In the genomic region with DNA sequence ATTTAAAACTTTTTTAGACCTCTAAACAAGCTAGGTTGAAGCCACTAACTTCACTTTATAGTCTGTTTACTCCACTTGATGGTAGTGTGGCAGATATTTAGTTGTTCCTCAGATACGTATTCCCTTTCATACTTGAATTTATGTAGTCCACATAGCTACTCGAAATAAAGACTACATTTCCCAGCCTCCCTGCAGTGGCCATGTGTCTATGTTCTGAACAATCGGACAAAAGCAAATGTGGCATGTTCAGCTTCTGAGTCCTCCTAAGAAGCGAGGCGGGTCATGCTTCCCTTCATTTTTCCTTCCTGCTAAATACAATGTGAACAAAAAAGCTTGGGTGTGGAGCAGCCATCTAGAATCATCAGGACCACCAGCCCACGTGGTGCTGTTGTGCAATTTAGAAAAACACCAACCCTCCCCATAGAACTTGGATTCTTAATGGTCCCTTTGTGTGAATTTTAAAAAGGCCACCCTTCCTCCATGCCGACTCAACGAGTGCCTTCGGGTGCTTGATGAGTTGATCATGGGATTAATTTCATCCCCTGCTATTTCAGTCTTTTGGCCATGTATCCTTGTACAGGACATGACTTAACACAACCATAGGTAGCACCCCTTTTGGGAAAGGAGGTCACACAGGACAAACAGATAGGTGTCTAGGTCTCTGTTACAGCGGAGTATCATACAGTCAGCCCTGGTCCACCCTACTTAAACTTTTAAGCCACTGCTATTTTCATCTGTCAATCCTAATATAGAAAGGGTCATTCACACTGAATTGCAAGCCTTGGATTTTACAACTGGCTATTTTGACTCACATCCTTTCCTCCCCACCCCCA, we compare ENCODE assay signal across 1 cellular context.
TF ChIP-seq lines count a peak whose summit lies in the region.

No MANE protein-coding gene starts in this region.

TF ChIP-seq in HepG2, 621 proteins besides CTCF, POLR2A, EP300 and RAD21 (continued from another document):
- TF ChIP-seq ZNF318 (CRISPR knock-in tag; IDR thresholded peaks at IDR 0.05): no peak
- no peak for TF ChIP-seq ZBTB10 (CRISPR knock-in tag; IDR thresholded peaks at IDR 0.05; ENCODE audit: borderline replicate concordance)
- TF ChIP-seq ZNF354B (CRISPR knock-in tag; IDR thresholded peaks at IDR 0.05): no peak
- TF ChIP-seq POLR2G (IDR thresholded peaks at IDR 0.05; ENCODE audit: low read depth, low read length): 0 out of 2 replicates have a peak, but pooled peaks have one; percentile 52
- no peak for TF ChIP-seq ZNF207 (IDR thresholded peaks at IDR 0.05; ENCODE audit: borderline replicate concordance)
- no peak for TF ChIP-seq HNF4G (IDR thresholded peaks at IDR 0.05; ENCODE audit: borderline replicate concordance, low read depth, low read length)
- TF ChIP-seq HNF4G (CRISPR knock-in tag; IDR thresholded peaks at IDR 0.05; ENCODE audit: borderline replicate concordance, low read depth): no peak
- no peak for TF ChIP-seq ZBTB21 (CRISPR knock-in tag; IDR thresholded peaks at IDR 0.05)
- peak; percentile 32; the same call in 1 of the 2 replicates for TF ChIP-seq ZNF143 (CRISPR knock-in tag; IDR thresholded peaks at IDR 0.05)
- no peak for TF ChIP-seq RELA (CRISPR knock-in tag; IDR thresholded peaks at IDR 0.05)
